16 cellular contexts compared by ENCODE assay signal in genomic region chr18:54206447-54206846, GRCh38. TPM values are rescaled to one million over a fixed set of nuclear protein-coding genes. Genes with fewer than 3 reads are reported as not detected.
DNase-seq lines count a peak whose midpoint lies in the region; ATAC-seq and TF ChIP-seq lines count a peak whose summit lies in the region.
"Had no signal": no experiment of that assay in that cellular context is flagged by ENCODE, and none has a peak within 500 bp of the region (broad histone marks: within the 10 kb centered on the region; RNA-seq: fewer than 3 reads in every experiment).

No MANE protein-coding gene starts in this region.

- no peaks in the 10 kb centered on the region for H3K27me3 Mint-ChIP-seq in CD8-positive, alpha-beta memory T cell
- no peaks in the 10 kb centered on the region for H3K27me3 Mint-ChIP-seq in nephron progenitor cell (ENCODE audit: low read depth, poor library complexity)

- peaks cover 47 to 66% (median 64%) of the 10 kb centered on the region in 3 donors for H3K4me1 Mint-ChIP-seq in CD8-positive, alpha-beta memory T cell
- H3K4me1 Mint-ChIP-seq in nephron progenitor cell: peaks cover 37% of the 10 kb centered on the region

- H3K4me2 ChIP-seq in OCI-LY1 (ENCODE audit: low read length): peak overlapping the region; percentile 16; the same call in 1 of the 2 replicates

- H3K27ac Mint-ChIP-seq in CD8-positive, alpha-beta memory T cell: peak overlapping the region in 6 of 8 donors; percentile 30 to 70 (median 54)
- peak overlapping the region; percentile 18 for H3K27ac Mint-ChIP-seq in nephron progenitor cell

- intact Hi-C loops in upper lobe of right lung (cut with DNase I): no loop called here

- no peak overlapping the region for H3K9ac ChIP-seq in OCI-LY1 (ENCODE audit: low read length)

- peaks cover 4% of the 10 kb centered on the region; the same call in 1 of the 2 replicates for H4K20me1 ChIP-seq in OCI-LY1 (ENCODE audit: insufficient read depth, low read length)

- peaks cover 4 to 32% (median 6%) of the 10 kb centered on the region in 3 donors for H3K36me3 Mint-ChIP-seq in CD8-positive, alpha-beta memory T cell
- H3K36me3 Mint-ChIP-seq in nephron progenitor cell (ENCODE audit: low read depth): peaks cover 63% of the 10 kb centered on the region

- H3K9me3 Mint-ChIP-seq in CD8-positive, alpha-beta memory T cell: no peaks in the 10 kb centered on the region
- peaks cover 10% of the 10 kb centered on the region for H3K9me3 Mint-ChIP-seq in nephron progenitor cell
- H3K9me3 Mint-ChIP-seq: activated T-cell treated with anti-CD3 and anti-CD28 coated beads, Interleukin-2, amount 50 U/mL, for 4 hours had no signal

- POLR2A ChIA-PET in CD8-positive, alpha-beta memory T cell (lab: Charles Lee): interaction anchor here (1.1 kb wide), 1 partner anchor 17 kb away, joined by 5 read pairs; no protein-coding TSS in a partner anchor

- H3K4me1 ChIP-seq in CD8-positive, alpha-beta memory T cell (ENCODE audit: insufficient read depth, low read length): peaks cover 21% of the 10 kb centered on the region
- H3K4me1 ChIP-seq in OCI-LY1 (ENCODE audit: insufficient read depth, low read length, severe bottlenecking) (peaks cover 38% of the 10 kb centered on the region), upper lobe of right lung (peaks cover 23% of the 10 kb centered on the region)

- TF ChIP-seq CTCF in OCI-LY1 (IDR thresholded peaks at IDR 0.05; ENCODE audit: low read length) (no peak), nephron progenitor cell (IDR thresholded peaks at IDR 0.05) (no peak), upper lobe of right lung (IDR thresholded peaks at IDR 0.05) (no peak)

- H3K4me3 Mint-ChIP-seq in CD8-positive, alpha-beta memory T cell: peak overlapping the region in 6 of 7 donors; percentile 0 to 51 (median 2)
- no peak overlapping the region for H3K4me3 Mint-ChIP-seq in nephron progenitor cell

- no peak overlapping the region for H3K4me3 ChIP-seq in CD8-positive, alpha-beta memory T cell (ENCODE audit: low read length)
- H3K4me3 ChIP-seq in OCI-LY1 (ENCODE audit: low read depth, low read length, poor library complexity, severe bottlenecking): no peak overlapping the region
- no peak overlapping the region for H3K4me3 ChIP-seq in upper lobe of right lung

- H3K9me3 ChIP-seq in CD8-positive, alpha-beta memory T cell (ENCODE audit: low read length): no peaks in the 10 kb centered on the region
- H3K9me3 ChIP-seq in OCI-LY1 (ENCODE audit: low read length) (no peaks in the 10 kb centered on the region), upper lobe of right lung (no peaks in the 10 kb centered on the region)

- no peak for ATAC-seq in upper lobe of right lung
- ATAC-seq: activated T-cell treated with anti-CD3 and anti-CD28 coated beads, Interleukin-2, amount 50 U/mL, for 4 hours had no signal

- no peaks in the 10 kb centered on the region for H3K27me3 ChIP-seq in CD8-positive, alpha-beta memory T cell (ENCODE audit: insufficient read depth, low read length, poor library complexity, severe bottlenecking)
- H3K27me3 ChIP-seq in OCI-LY1 (ENCODE audit: insufficient read depth, low read length) (no peaks in the 10 kb centered on the region), upper lobe of right lung (no peaks in the 10 kb centered on the region)

- no peak for DNase-seq in CD8-positive, alpha-beta memory T cell
- DNase-seq in astrocyte of the hippocampus (ENCODE audit: low read depth, low spot score) (peak; percentile 11), nephron progenitor cell (no peak), NCI-H2081 (lab: John Stamatoyannopoulos, UW) (no peak), upper lobe of right lung (no peak), CD1c-positive myeloid dendritic cell (ENCODE audit: extremely low spot score) (no peak)
- DNase-seq: activated CD4-positive, alpha-beta T cell treated with anti-CD3 and anti-CD28 coated beads, Interleukin-2, amount 50 U/mL, for 1 hour; activated T-cell treated with anti-CD3 and anti-CD28 coated beads, Interleukin-2, amount 50 U/mL, for 4 hours; AML-193; anterior cingulate cortex; DMS153; GOT3; NCI-H1930; NCI-H510A; Right ventricle myocardium superior had no signal

- CTCF ChIA-PET in CD8-positive, alpha-beta memory T cell (lab: Charles Lee): interaction anchor here (1.3 kb wide), 1 partner anchor 16 kb away, joined by 3 read pairs; no protein-coding TSS in a partner anchor

- H3K27ac ChIP-seq in CD8-positive, alpha-beta memory T cell (ENCODE audit: low read depth, low read length): no peak overlapping the region
- H3K27ac ChIP-seq in OCI-LY1 (ENCODE audit: low read depth, low read length, poor library complexity, severe bottlenecking) (no peak overlapping the region), upper lobe of right lung (no peak overlapping the region)

- peaks cover 82% of the 10 kb centered on the region for H3K79me2 ChIP-seq in OCI-LY1 (ENCODE audit: insufficient read depth, low read length)

- H3F3A ChIP-seq in OCI-LY1 (ENCODE audit: insufficient read depth, low read length): 0 out of 2 replicates have a peak, but pooled peaks cover 5% of the 10 kb centered on the region

- H2AFZ ChIP-seq in OCI-LY1 (ENCODE audit: low read length): no peak overlapping the region

- H3K9me2 ChIP-seq in OCI-LY1 (ENCODE audit: low read depth, low read length): no peaks in the 10 kb centered on the region

- H3K36me3 ChIP-seq in CD8-positive, alpha-beta memory T cell (ENCODE audit: insufficient read depth, low read length): peaks cover 11% of the 10 kb centered on the region
- H3K36me3 ChIP-seq in OCI-LY1 (ENCODE audit: insufficient read depth, low read length) (peaks cover 36% of the 10 kb centered on the region), upper lobe of right lung (peaks cover 27% of the 10 kb centered on the region)

RNA-seq across cellular contexts. Expression of gene MBD2, which starts 18.0 kb away (rescaled TPM):
- total RNA-seq in CD8-positive, alpha-beta memory T cell: 100 to 1,000 TPM; 195 to 201 TPM
- polyA plus RNA-seq in CD8-positive, alpha-beta memory T cell: 27.2 TPM
- total RNA-seq in upper lobe of right lung: 78.4 TPM
